ENCODE assay signal across 17 cellular contexts in genomic region chr10:48251152-48251524, GRCh38. TPM values are rescaled to one million over a fixed set of nuclear protein-coding genes. Genes with fewer than 3 reads are reported as not detected.
A peak's percentile ranks its signal among the peaks of the same experiment; 100 is the strongest.
DNase-seq lines count a peak whose midpoint lies in the region; ATAC-seq lines count a peak whose summit lies in the region.
"Had no signal": no experiment of that assay in that cellular context is flagged by ENCODE, and none has a peak within 500 bp of the region (broad histone marks: within the 10 kb centered on the region; RNA-seq: fewer than 3 reads in every experiment).

No MANE protein-coding gene starts in this region.

- intact Hi-C loops in left colon (cut with DNase I, micrococcal nuclease): no loop called here

- peaks cover 0 to 7% of the 10 kb centered on the region in 2 donors for H3K4me1 ChIP-seq in duodenal mucosa (ENCODE audit: control insufficient read depth in 1 of 2, insufficient read depth in 2 of 2, low read length in 2 of 2)
- H3K4me1 ChIP-seq: gastroesophageal sphincter, parathyroid adenoma had no signal

- H3K27me3 ChIP-seq in duodenal mucosa (ENCODE audit: control insufficient read depth in 1 of 2, insufficient read depth in 2 of 2, low read length in 2 of 2): no peaks in the 10 kb centered on the region
- H3K27me3 ChIP-seq: gastroesophageal sphincter had no signal

- peak; percentile 54 for DNase-seq in DMS79 treated with DMSO at 0.1 percent for 48 hours (lab: John Stamatoyannopoulos, UW)
- peak; percentile 56 for DNase-seq in NCI-H1105 treated with DMSO at 0.1 percent for 48 hours (lab: John Stamatoyannopoulos, UW)
- no peak for DNase-seq in left colon
- no peak for DNase-seq in mucosa of gallbladder (ENCODE audit: low spot score)
- DNase-seq in activated naive CD4-positive, alpha-beta T cell (lab: John Stamatoyannopoulos, UW): no peak
- DNase-seq in occipital lobe (lab: John Stamatoyannopoulos, UW): no peak
- DNase-seq: activated CD4-positive, alpha-beta T cell treated with anti-CD3 and anti-CD28 coated beads for 4 hours; activated gamma-delta T cell treated with Interleukin-2 at 50 U/mL for 16 hours; CD4-positive, alpha-beta T cell; KG1; stimulated activated CD4-positive, alpha-beta T cell treated with anti-CD3 and anti-CD28 coated beads, Interleukin-4, amount 100 ng/mL, for 24 hours; stimulated activated naive CD8-positive, alpha-beta T cell treated with anti-CD3 and anti-CD28 coated beads, Interleukin-15, amount 100 ng/mL, for 72 hours had no signal

- no peak overlapping the region for H3K4me3 ChIP-seq in duodenal mucosa (ENCODE audit: low read depth in 1 of 2, low read length in 2 of 2)
- H3K4me3 ChIP-seq: gastroesophageal sphincter had no signal

- ATAC-seq in left colon: peak; percentile 43
- ATAC-seq in GM21526 (IDR thresholded peaks at IDR 0.05; ENCODE audit: low FRiP score, unreplicated experiment): no peak
- ATAC-seq: gastroesophageal sphincter; stimulated activated naive CD8-positive, alpha-beta T cell treated with anti-CD3 and anti-CD28 coated beads, Interleukin-15, amount 100 ng/mL, for 72 hours had no signal

- no peak overlapping the region for H3K9ac ChIP-seq in duodenal mucosa (ENCODE audit: low read depth in 1 of 2, low read length in 2 of 2)
- H3K9ac ChIP-seq: parathyroid adenoma had no signal

- H3K9me3 ChIP-seq in duodenal mucosa (ENCODE audit: control insufficient read depth in 1 of 2, low read length in 2 of 2): no peaks in the 10 kb centered on the region
- H3K9me3 ChIP-seq: gastroesophageal sphincter had no signal

- peak overlapping the region; percentile 6 for H3K27ac ChIP-seq in duodenal mucosa (ENCODE audit: low read depth, low read length)
- H3K27ac ChIP-seq: gastroesophageal sphincter, parathyroid adenoma had no signal

- H3K36me3 ChIP-seq in duodenal mucosa (ENCODE audit: control insufficient read depth in 1 of 2, insufficient read depth in 2 of 2, low read length in 2 of 2): no peaks in the 10 kb centered on the region
- H3K36me3 ChIP-seq: gastroesophageal sphincter had no signal

RNA-seq across cellular contexts. Expression of gene FRMPD2, which starts 23.4 kb away (rescaled TPM):
- total RNA-seq in left colon (under 1 TPM; 0.18 to 0.36 TPM), mucosa of gallbladder (0.23 TPM), occipital lobe (3.3 TPM)
- total RNA-seq: CD4-positive, alpha-beta T cell; chondrocyte had no signal

RNA-seq across cellular contexts. Expression of gene MAPK8, which starts 55.3 kb away (rescaled TPM):
- total RNA-seq in left colon (10 to 100 TPM; 43.1 to 50.9 TPM), mucosa of gallbladder (40.0 TPM), occipital lobe (331 TPM)

Comparison
In these comparisons a context has a peak if more than half of its experiments do, and no peak if none do; other contexts are left out.
1. DNase-seq: peak in DMS79 treated with DMSO at 0.1 percent for 48 hours (single experiment) and NCI-H1105 treated with DMSO at 0.1 percent for 48 hours (single experiment); none in left colon (0 of 2), mucosa of gallbladder (single experiment), activated naive CD4-positive, alpha-beta T cell (0 of 4) and occipital lobe (single experiment).